16 cellular contexts compared by ENCODE assay signal in the genomic region with DNA sequence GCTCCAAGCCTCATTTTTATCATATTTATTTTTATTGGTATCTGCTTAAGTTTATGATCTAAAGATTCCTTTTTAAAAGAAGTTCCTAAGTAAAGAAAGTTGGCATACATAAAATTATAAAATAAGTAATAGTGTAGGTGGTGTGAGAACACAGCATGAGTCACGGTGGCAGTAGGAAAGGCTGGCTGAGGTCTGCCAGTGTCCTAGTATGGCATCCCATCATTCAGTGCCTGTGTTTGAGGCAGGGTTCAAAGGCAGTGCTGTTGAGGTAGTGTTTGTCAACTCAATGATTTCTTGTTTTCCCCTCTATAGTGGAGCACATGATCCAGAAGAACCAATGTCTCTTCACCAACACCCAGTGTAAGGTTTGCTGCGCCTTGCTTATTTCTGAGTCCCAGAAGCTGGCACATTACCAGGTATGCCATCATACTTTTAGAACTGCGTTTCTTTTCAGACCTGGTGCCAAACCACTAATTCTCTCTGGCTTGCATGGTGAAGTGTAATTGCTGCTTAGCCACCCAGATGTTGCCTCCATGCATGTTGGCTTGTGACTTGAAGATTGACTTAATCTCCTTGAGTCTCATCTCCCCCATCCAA. TPM values are rescaled to one million over a fixed set of nuclear protein-coding genes. Genes with fewer than 3 reads are reported as not detected.
DNase-seq lines count a peak whose midpoint lies in the region; TF ChIP-seq lines count a peak whose summit lies in the region.
"Had no signal": no experiment of that assay in that cellular context is flagged by ENCODE, and none has a peak within 500 bp of the region (broad histone marks: within the 10 kb centered on the region; RNA-seq: fewer than 3 reads in every experiment).

No MANE protein-coding gene starts in this region.

- H3K4me3 ChIP-seq in AG10803 (ENCODE audit: low read length) = no peak overlapping the region
- no peak overlapping the region for H3K4me3 ChIP-seq in MG63
- no peak overlapping the region for H3K4me3 ChIP-seq in osteoblast (ENCODE audit: insufficient read depth, low read length)
- H3K4me3 ChIP-seq: body of pancreas, lower lobe of right lung, ovary, SK-N-MC had no signal

- H3K4me2 ChIP-seq in osteoblast (ENCODE audit: insufficient read depth, low read length) = peak overlapping the region; percentile 32

- TF ChIP-seq CTCF in AG10803 (conservative IDR thresholded peaks at IDR 0.05; ENCODE audit: low read length) (no peak), osteoblast (IDR thresholded peaks at IDR 0.05; ENCODE audit: extremely low read depth, low read depth, low read length) (no peak)

- peaks cover 33% of the 10 kb centered on the region for H3K79me2 ChIP-seq in osteoblast (ENCODE audit: insufficient read depth, low read length)

- peaks cover 33% of the 10 kb centered on the region for H4K20me1 ChIP-seq in osteoblast (ENCODE audit: insufficient read depth, low read length)

- H3K4me1 ChIP-seq in osteoblast (ENCODE audit: insufficient read depth, low read length) = peaks cover 20% of the 10 kb centered on the region
- H3K4me1 ChIP-seq: lower lobe of right lung had no signal

- H3K36me3 ChIP-seq in MG63 = peaks cover 47% of the 10 kb centered on the region
- H3K36me3 ChIP-seq in osteoblast (ENCODE audit: insufficient read depth, low read length) = peaks cover 25% of the 10 kb centered on the region
- H3K36me3 ChIP-seq: ovary had no signal

- H3K9me3 ChIP-seq in MG63 = no peaks in the 10 kb centered on the region
- H3K9me3 ChIP-seq in osteoblast (ENCODE audit: low read depth, low read length) = no peaks in the 10 kb centered on the region
- H3K9me3 ChIP-seq: body of pancreas, lower lobe of right lung, ovary had no signal

- H3K27me3 ChIP-seq in MG63 (no peaks in the 10 kb centered on the region), osteoblast (ENCODE audit: insufficient read depth, low read length) (no peaks in the 10 kb centered on the region)
- H3K27me3 ChIP-seq: body of pancreas, ovary had no signal

- H3K27ac ChIP-seq in epithelial cell of prostate (no peak overlapping the region), osteoblast (ENCODE audit: low read depth, low read length) (peak overlapping the region; percentile 26)
- H3K27ac ChIP-seq: body of pancreas, C4-2B, lower lobe of right lung, ovary, SK-N-MC had no signal

- H2AFZ ChIP-seq in osteoblast (ENCODE audit: low read length) = no peak overlapping the region

- DNase-seq in AG10803 (ENCODE audit: low read depth) (peak; percentile 93), MG63 (peak; percentile 96), epithelial cell of prostate (ENCODE audit: low read depth, low spot score) (peak; percentile 14), osteoblast (ENCODE audit: insufficient read length, low spot score, missing footprints) (peak; percentile 72), NCI-H1436 treated with DMSO at 0.1 percent for 48 hours (lab: John Stamatoyannopoulos, UW) (no peak), NCI-H748 (lab: John Stamatoyannopoulos, UW; ENCODE audit: unreplicated experiment) (no peak)
- DNase-seq in activated CD4-positive, alpha-beta T cell treated with anti-CD3 and anti-CD28 coated beads for 1 hour = no peak
- DNase-seq in stimulated activated CD4-positive, alpha-beta T cell treated with anti-CD3 and anti-CD28 coated beads, Interleukin-4, amount 100 ng/mL, for 1 hour = no peak
- DNase-seq: body of pancreas; effector CD8-positive, alpha-beta T cell; GDM1; lower lobe of right lung; NCI-H146; ovary had no signal

RNA-seq across cellular contexts. Expression of a gene that starts 18.4 kb away (rescaled TPM):
- total RNA-seq in MG63 (2014; rRNA removed; shearing (Covaris generic); ENCODE audit: low replicate concordance) = 13.7 and 28.8 TPM in 2 replicates
- total RNA-seq in osteoblast = 18.3 and 19.2 TPM in 2 replicates

RNA-seq across cellular contexts. Expression of a gene that starts 34.3 kb away (rescaled TPM):
- 47.6 and 56.9 TPM in 2 replicates for total RNA-seq in MG63 (2014; rRNA removed; shearing (Covaris generic); ENCODE audit: low replicate concordance)
- total RNA-seq in osteoblast = 34.5 and 40.9 TPM in 2 replicates

RNA-seq across cellular contexts. Expression of a gene that starts 45.8 kb away (rescaled TPM):
- 51.3 and 96.6 TPM in 2 replicates for total RNA-seq in MG63 (2014; rRNA removed; shearing (Covaris generic); ENCODE audit: low replicate concordance)
- total RNA-seq in osteoblast = 0.29 and 1.1 TPM in 2 replicates

Comparison
In these comparisons a context has a peak if more than half of its experiments do, and no peak if none do; other contexts are left out.
1. DNase-seq: peak in AG10803 (single experiment), MG63 (single experiment), epithelial cell of prostate (single experiment) and osteoblast (single experiment); none in NCI-H1436 treated with DMSO at 0.1 percent for 48 hours (single experiment), NCI-H748 (single experiment), activated CD4-positive, alpha-beta T cell treated with anti-CD3 and anti-CD28 coated beads for 1 hour (single experiment) and stimulated activated CD4-positive, alpha-beta T cell treated with anti-CD3 and anti-CD28 coated beads, Interleukin-4, amount 100 ng/mL, for 1 hour (single experiment).
2. RNA of a gene that starts 45.8 kb away (total RNA-seq): 51.3 to 96.6 TPM in MG63; 0.29 to 1.1 TPM in osteoblast; every median in the first group is over 10 times any median in the second.